ENCODE assay signal across 9 cellular contexts in the genomic region with DNA sequence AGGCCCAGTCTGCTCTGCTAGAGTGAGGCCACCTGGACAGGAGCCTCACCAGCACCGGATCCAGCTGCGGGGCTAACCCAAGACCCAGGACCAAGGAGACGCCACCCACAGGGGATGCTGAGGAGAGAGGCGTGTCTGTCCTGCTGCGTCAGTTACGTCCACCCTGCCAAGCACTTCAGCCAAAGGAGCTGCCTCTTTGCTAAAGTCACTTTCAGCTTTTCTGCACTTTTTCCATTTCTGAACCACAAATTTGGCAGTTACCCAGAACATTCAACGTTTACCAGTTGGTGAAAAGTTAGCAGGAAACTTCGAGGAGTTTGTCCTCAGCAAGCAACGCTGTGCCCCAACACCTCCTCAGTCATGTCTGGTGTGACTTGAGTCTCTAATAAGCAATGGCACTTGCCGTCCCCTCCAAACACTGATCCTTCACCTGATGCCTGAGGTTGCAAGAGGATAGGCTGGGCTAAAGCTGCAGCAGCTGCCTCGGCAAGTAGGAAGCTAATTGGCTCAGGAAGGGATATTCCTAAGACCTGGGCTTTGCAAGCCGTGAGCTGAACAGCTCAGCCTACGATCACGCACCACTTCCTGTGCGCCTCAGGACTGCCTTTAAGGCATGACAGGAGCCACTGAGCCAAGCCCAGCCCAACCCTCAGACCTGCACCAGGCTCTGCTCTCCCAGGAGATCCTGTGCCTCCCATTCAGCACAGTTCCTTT. TPM values are rescaled to one million over a fixed set of nuclear protein-coding genes. Genes with fewer than 3 reads are reported as not detected.
DNase-seq lines count a peak whose midpoint lies in the region; ATAC-seq, FAIRE-seq and TF ChIP-seq lines count a peak whose summit lies in the region.
"Had no signal": no experiment of that assay in that cellular context is flagged by ENCODE, and none has a peak within 500 bp of the region (broad histone marks: within the 10 kb centered on the region; RNA-seq: fewer than 3 reads in every experiment).

No MANE protein-coding gene starts in this region.

- H3K36me3 Mint-ChIP-seq in activated T-cell treated with anti-CD3 and anti-CD28 coated beads, Interleukin-2, amount 50 U/mL, for 4 hours (ENCODE audit: insufficient read depth): no peaks in the 10 kb centered on the region
- no peaks in the 10 kb centered on the region for H3K36me3 Mint-ChIP-seq in natural killer cell treated with Interleukin-12 subunit alpha and Interleukin-12 subunit beta and Interleukin-15 and Interleukin-18, amount 100 ng/mL, for 72 hours

- DNase-seq in D721Med (ENCODE audit: insufficient read length, low spot score) (peak; percentile 94), NCI-H146 treated with DMSO at 0.1 percent for 48 hours (lab: John Stamatoyannopoulos, UW; ENCODE audit: unreplicated experiment) (peak; percentile 15)
- DNase-seq in activated T-cell treated with anti-CD3 and anti-CD28 coated beads, Interleukin-2, amount 50 U/mL, for 4 hours: no peak
- DNase-seq in natural killer cell treated with Interleukin-12 subunit alpha and Interleukin-12 subunit beta and Interleukin-15 and Interleukin-18, amount 100 ng/mL, for 72 hours (ENCODE audit: low spot score): peak; percentile 49
- no peak for DNase-seq in effector CD4-positive, alpha-beta T cell
- DNase-seq in NK-92 treated with Interleukin-12 subunit alpha and Interleukin-12 subunit beta, amount 100 ng/mL, for 24 hours (lab: John Stamatoyannopoulos, UW): no peak
- DNase-seq: erythroblast had no signal

- peak overlapping the region; percentile 53 for H3K4me3 Mint-ChIP-seq in activated T-cell treated with anti-CD3 and anti-CD28 coated beads, Interleukin-2, amount 50 U/mL, for 4 hours
- H3K4me3 Mint-ChIP-seq in natural killer cell treated with Interleukin-12 subunit alpha and Interleukin-12 subunit beta and Interleukin-15 and Interleukin-18, amount 100 ng/mL, for 72 hours: peak overlapping the region; percentile 30

- peaks cover 1% of the 10 kb centered on the region for H3K27me3 Mint-ChIP-seq in activated T-cell treated with anti-CD3 and anti-CD28 coated beads, Interleukin-2, amount 50 U/mL, for 4 hours (ENCODE audit: low read depth)
- H3K27me3 Mint-ChIP-seq in natural killer cell treated with Interleukin-12 subunit alpha and Interleukin-12 subunit beta and Interleukin-15 and Interleukin-18, amount 100 ng/mL, for 72 hours: peaks cover 14 to 22% of the 10 kb centered on the region in 2 donors

- H3K27ac Mint-ChIP-seq in natural killer cell treated with Interleukin-12 subunit alpha and Interleukin-12 subunit beta and Interleukin-15 and Interleukin-18, amount 100 ng/mL, for 72 hours: no peak overlapping the region

- H3K4me1 Mint-ChIP-seq in activated T-cell treated with anti-CD3 and anti-CD28 coated beads, Interleukin-2, amount 50 U/mL, for 4 hours (ENCODE audit: low read depth): peaks cover 43% of the 10 kb centered on the region
- H3K4me1 Mint-ChIP-seq in natural killer cell treated with Interleukin-12 subunit alpha and Interleukin-12 subunit beta and Interleukin-15 and Interleukin-18, amount 100 ng/mL, for 72 hours (ENCODE audit: low read depth in 2 of 2): peaks cover 15 to 19% of the 10 kb centered on the region in 2 donors

- peak; percentile 95 for FAIRE-seq in D721Med (lab: Jason Lieb, UNC)

- no peak for TF ChIP-seq CTCF in D721Med (IDR thresholded peaks at IDR 0.05; ENCODE audit: insufficient read depth, missing control alignments)

- peak; percentile 84 to 87 for ATAC-seq in activated T-cell treated with anti-CD3 and anti-CD28 coated beads, Interleukin-2, amount 50 U/mL, for 4 hours
- ATAC-seq in natural killer cell treated with Interleukin-12 subunit alpha and Interleukin-12 subunit beta and Interleukin-15 and Interleukin-18, amount 100 ng/mL, for 72 hours: peak; percentile 43 to 51
- no peak for ATAC-seq in GM21619 (IDR thresholded peaks at IDR 0.05; ENCODE audit: unreplicated experiment)
- no peak for ATAC-seq in HG03108 (IDR thresholded peaks at IDR 0.05; ENCODE audit: unreplicated experiment)

- no peaks in the 10 kb centered on the region for H3K9me3 Mint-ChIP-seq in activated T-cell treated with anti-CD3 and anti-CD28 coated beads, Interleukin-2, amount 50 U/mL, for 4 hours
- no peaks in the 10 kb centered on the region for H3K9me3 Mint-ChIP-seq in natural killer cell treated with Interleukin-12 subunit alpha and Interleukin-12 subunit beta and Interleukin-15 and Interleukin-18, amount 100 ng/mL, for 72 hours

RNA-seq across cellular contexts. Expression of a gene that starts 40.1 kb away (rescaled TPM):
- total RNA-seq in activated T-cell treated with anti-CD3 and anti-CD28 coated beads, Interleukin-2, amount 50 U/mL, for 4 hours: under 1 TPM; 0.49 to 0.71 (median 0.66) TPM
- under 1 TPM in 1 of 2 donors, not detected in 1; 0.22 TPM for total RNA-seq in natural killer cell treated with Interleukin-12 subunit alpha and Interleukin-12 subunit beta and Interleukin-15 and Interleukin-18, amount 100 ng/mL, for 72 hours

RNA-seq across cellular contexts. Expression of a gene that starts 52.8 kb away (rescaled TPM):
- total RNA-seq in activated T-cell treated with anti-CD3 and anti-CD28 coated beads, Interleukin-2, amount 50 U/mL, for 4 hours: 1 to 10 TPM; 5.3 to 9.2 (median 8.2) TPM
- 1 to 10 TPM; 1.2 to 8.0 TPM for total RNA-seq in natural killer cell treated with Interleukin-12 subunit alpha and Interleukin-12 subunit beta and Interleukin-15 and Interleukin-18, amount 100 ng/mL, for 72 hours

Comparison
In these comparisons a context has a peak if more than half of its experiments do, and no peak if none do; other contexts are left out.
1. DNase-seq: peak in D721Med (single experiment), NCI-H146 treated with DMSO at 0.1 percent for 48 hours (single experiment) and natural killer cell treated with Interleukin-12 subunit alpha and Interleukin-12 subunit beta and Interleukin-15 and Interleukin-18, amount 100 ng/mL, for 72 hours (single experiment); none in activated T-cell treated with anti-CD3 and anti-CD28 coated beads, Interleukin-2, amount 50 U/mL, for 4 hours (single experiment), effector CD4-positive, alpha-beta T cell (single experiment) and NK-92 treated with Interleukin-12 subunit alpha and Interleukin-12 subunit beta, amount 100 ng/mL, for 24 hours (single experiment).
2. ATAC-seq: peak in activated T-cell treated with anti-CD3 and anti-CD28 coated beads, Interleukin-2, amount 50 U/mL, for 4 hours (2 of 2) and natural killer cell treated with Interleukin-12 subunit alpha and Interleukin-12 subunit beta and Interleukin-15 and Interleukin-18, amount 100 ng/mL, for 72 hours (2 of 2); none in GM21619 (single experiment) and HG03108 (single experiment).